Comparison of ENCODE assay signal across 11 cellular contexts in genomic region chr1:173333581-173333980, GRCh38.
DNase-seq lines count a peak whose midpoint lies in the region; ATAC-seq and TF ChIP-seq lines count a peak whose summit lies in the region.
"Had no signal": no experiment of that assay in that cellular context is flagged by ENCODE, and none has a peak within 500 bp of the region (broad histone marks: within the 10 kb centered on the region; RNA-seq: fewer than 3 reads in every experiment).

No MANE protein-coding gene starts in this region.

- H3K36me3 ChIP-seq in MG63, result no peaks in the 10 kb centered on the region
- H3K36me3 ChIP-seq: BE2C had no signal

- H3K9me3 Mint-ChIP-seq in activated T-helper 1 cell treated with anti-CD3 and anti-CD28 coated beads, Interleukin-12 subunit alpha, Interleukin-12 subunit beta, Interleukin-2, Interleukin-4 antibody, amounts not matched to agents 30 ng/mL and 10 ng/mL and 1 ng/mL, durations not matched to agents 14 hours and 24 hours and 36 hours, result no peaks in the 10 kb centered on the region

- H3K9me3 ChIP-seq in MG63, result no peaks in the 10 kb centered on the region
- H3K9me3 ChIP-seq: BE2C had no signal

- no peaks in the 10 kb centered on the region for H3K27me3 ChIP-seq in MG63
- H3K27me3 ChIP-seq: BE2C had no signal

- no peak overlapping the region for H3K4me3 ChIP-seq in AG10803 (ENCODE audit: low read length)
- no peak overlapping the region for H3K4me3 ChIP-seq in MG63
- H3K4me3 ChIP-seq: K562 had no signal

- H3K27ac Mint-ChIP-seq in activated T-helper 1 cell treated with anti-CD3 and anti-CD28 coated beads, Interleukin-12 subunit alpha, Interleukin-12 subunit beta, Interleukin-2, Interleukin-4 antibody, amounts not matched to agents 30 ng/mL and 10 ng/mL and 1 ng/mL, durations not matched to agents 14 hours and 24 hours and 36 hours, result no peak overlapping the region
- H3K27ac Mint-ChIP-seq: activated naive CD8-positive, alpha-beta T cell had no signal

- no peak for TF ChIP-seq CTCF in AG10803 (conservative IDR thresholded peaks at IDR 0.05; ENCODE audit: low read length)

- peaks cover 19% of the 10 kb centered on the region for H3K4me1 Mint-ChIP-seq in activated T-helper 1 cell treated with anti-CD3 and anti-CD28 coated beads, Interleukin-12 subunit alpha, Interleukin-12 subunit beta, Interleukin-2, Interleukin-4 antibody, amounts not matched to agents 30 ng/mL and 10 ng/mL and 1 ng/mL, durations not matched to agents 14 hours and 24 hours and 36 hours (ENCODE audit: low read depth)

- peak; percentile 41 for DNase-seq in AG10803 (ENCODE audit: low read depth)
- peak; percentile 6 for DNase-seq in MG63
- DNase-seq in foreskin melanocyte, result no peak
- no peak for DNase-seq in NCI-H2196 (lab: John Stamatoyannopoulos, UW; ENCODE audit: unreplicated experiment)
- no peak for DNase-seq in activated T-helper 1 cell treated with anti-CD3 and anti-CD28 coated beads, Interleukin-12 subunit alpha, Interleukin-12 subunit beta, Interleukin-2, Interleukin-4 antibody, amounts not matched to agents 30 ng/mL and 10 ng/mL and 1 ng/mL, durations not matched to agents 14 hours and 24 hours and 36 hours (ENCODE audit: low spot score)
- no peak for DNase-seq in HPDE6-E6E7 (ENCODE audit: extremely low spot score)
- DNase-seq: BE2C had no signal

- intact Hi-C loops in activated T-helper 1 cell treated with anti-CD3 and anti-CD28 coated beads, Interleukin-12 subunit alpha, Interleukin-12 subunit beta, Interleukin-2, Interleukin-4 antibody, amounts not matched to agents 30 ng/mL and 10 ng/mL and 1 ng/mL, durations not matched to agents 14 hours and 24 hours and 36 hours (cut with micrococcal nuclease), result no loop called here

- ATAC-seq in GM18907 (IDR thresholded peaks at IDR 0.05; ENCODE audit: unreplicated experiment) (peak; percentile 81), HG02678 (IDR thresholded peaks at IDR 0.05; ENCODE audit: unreplicated experiment) (peak; percentile 72)
- ATAC-seq: K562 had no signal

- no peaks in the 10 kb centered on the region for H3K27me3 Mint-ChIP-seq in activated T-helper 1 cell treated with anti-CD3 and anti-CD28 coated beads, Interleukin-12 subunit alpha, Interleukin-12 subunit beta, Interleukin-2, Interleukin-4 antibody, amounts not matched to agents 30 ng/mL and 10 ng/mL and 1 ng/mL, durations not matched to agents 14 hours and 24 hours and 36 hours (ENCODE audit: insufficient read depth)
- H3K27me3 Mint-ChIP-seq: activated naive CD8-positive, alpha-beta T cell had no signal

- H3K36me3 Mint-ChIP-seq in activated T-helper 1 cell treated with anti-CD3 and anti-CD28 coated beads, Interleukin-12 subunit alpha, Interleukin-12 subunit beta, Interleukin-2, Interleukin-4 antibody, amounts not matched to agents 30 ng/mL and 10 ng/mL and 1 ng/mL, durations not matched to agents 14 hours and 24 hours and 36 hours (ENCODE audit: low read depth), result no peaks in the 10 kb centered on the region

- H3K4me3 Mint-ChIP-seq in activated T-helper 1 cell treated with anti-CD3 and anti-CD28 coated beads, Interleukin-12 subunit alpha, Interleukin-12 subunit beta, Interleukin-2, Interleukin-4 antibody, amounts not matched to agents 30 ng/mL and 10 ng/mL and 1 ng/mL, durations not matched to agents 14 hours and 24 hours and 36 hours, result no peak overlapping the region
- H3K4me3 Mint-ChIP-seq: activated naive CD8-positive, alpha-beta T cell had no signal

Comparison
In these comparisons a context has a peak if more than half of its experiments do, and no peak if none do; other contexts are left out.
1. DNase-seq: peak in AG10803 (single experiment) and MG63 (single experiment); none in foreskin melanocyte (single experiment), NCI-H2196 (single experiment), activated T-helper 1 cell treated with anti-CD3 and anti-CD28 coated beads, Interleukin-12 subunit alpha, Interleukin-12 subunit beta, Interleukin-2, Interleukin-4 antibody, amounts not matched to agents 30 ng/mL and 10 ng/mL and 1 ng/mL, durations not matched to agents 14 hours and 24 hours and 36 hours (single experiment) and HPDE6-E6E7 (single experiment).